ENCODE assay signal across 20 cellular contexts in the genomic region with DNA sequence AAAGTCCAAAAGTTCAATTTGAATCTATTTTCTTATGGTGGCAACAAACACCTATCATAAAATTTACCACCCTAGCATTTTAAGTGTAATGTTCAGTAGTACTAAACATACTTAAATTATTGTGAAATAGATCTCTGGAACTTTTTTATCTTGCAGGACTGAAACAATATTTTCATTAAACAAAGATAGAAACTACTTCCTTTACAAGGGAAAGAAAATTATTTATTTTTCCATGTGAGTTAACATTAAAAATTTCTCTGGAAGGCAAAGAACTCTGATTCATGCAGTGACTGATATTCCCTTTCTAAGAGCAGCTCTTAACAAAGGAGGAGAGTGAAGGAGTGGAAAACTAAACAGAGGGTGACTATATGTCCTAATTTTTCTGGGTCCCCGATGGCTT. TPM values are rescaled to one million over a fixed set of nuclear protein-coding genes. Genes with fewer than 3 reads are reported as not detected.
DNase-seq lines count a peak whose midpoint lies in the region; ATAC-seq, FAIRE-seq and TF ChIP-seq lines count a peak whose summit lies in the region.
"Had no signal": no experiment of that assay in that cellular context is flagged by ENCODE, and none has a peak within 500 bp of the region (broad histone marks: within the 10 kb centered on the region; RNA-seq: fewer than 3 reads in every experiment).

No MANE protein-coding gene starts in this region.

- H3K4me1 Mint-ChIP-seq in stimulated activated memory B cell treated with anti-CD40 and anti-IgM and Interleukin-4, amounts not matched to agents 10 μg/mL and 1 μg/mL and 100 μg/mL, for 72 hours: no peaks in the 10 kb centered on the region
- H3K4me1 Mint-ChIP-seq: central memory CD8-positive, alpha-beta T cell; H9; naive thymus-derived CD4-positive, alpha-beta T cell had no signal

- ATAC-seq in IMR-90 (ENCODE audit: low read depth) (peak; percentile 75), HG02763 (IDR thresholded peaks at IDR 0.05; ENCODE audit: unreplicated experiment) (no peak), HG03097 (IDR thresholded peaks at IDR 0.05; ENCODE audit: low FRiP score, unreplicated experiment) (no peak)
- ATAC-seq in stimulated activated memory B cell treated with anti-CD40 and anti-IgM and Interleukin-4, amounts not matched to agents 10 μg/mL and 1 μg/mL and 100 μg/mL, for 72 hours: no peak
- ATAC-seq: naive thymus-derived CD4-positive, alpha-beta T cell had no signal

- H2AK9ac ChIP-seq in IMR-90 (replicated peaks; ENCODE audit: low read depth, low read length, poor library complexity): no peak overlapping the region

- BruUV-seq in IMR-90 (replicated peaks; lab: Mats Ljungman, UMichigan): no TSS peak

- H3K36me3 ChIP-seq in IMR-90 (ENCODE audit: control insufficient read depth, insufficient read depth, low read length): no peaks in the 10 kb centered on the region
- H3K36me3 ChIP-seq in H1 (ENCODE audit: control insufficient read depth in 2 of 4, insufficient read depth in 4 of 4, low read length in 3 of 4): no peaks in the 10 kb centered on the region
- H3K36me3 ChIP-seq in liver (ENCODE audit: control insufficient read depth in 4 of 4, insufficient read depth in 3 of 4, low read depth in 1 of 4, low read length in 3 of 4): no peaks in the 10 kb centered on the region
- no peaks in the 10 kb centered on the region for H3K36me3 ChIP-seq in subcutaneous abdominal adipose tissue (ENCODE audit: control insufficient read depth in 5 of 5, insufficient read depth in 5 of 5, low read length in 5 of 5)
- H3K36me3 ChIP-seq: BLaER1 treated with 17β-estradiol and CSF1 and Interleukin-3, amounts not matched to agents 10 nM and 100 nM had no signal

- TF ChIP-seq CTCF in IMR-90 (conservative IDR thresholded peaks at IDR 0.05; ENCODE audit: low read depth, low read length) (no peak), H1 (IDR thresholded peaks at IDR 0.05; ENCODE audit: control extremely low read depth in 1 of 3, insufficient read depth in 1 of 3, low read depth in 1 of 3, low read length in 3 of 3) (no peak), liver (IDR thresholded peaks at IDR 0.05; ENCODE audit: low read depth, low read length, missing input control) (no peak)

- TF ChIP-seq RAD21 in IMR-90 (IDR thresholded peaks at IDR 0.05; ENCODE audit: low read length) (no peak), H1 (IDR thresholded peaks at IDR 0.05 in 1 of 2, conservative IDR thresholded peaks at IDR 0.05 in 1 of 2; ENCODE audit: low read depth in 2 of 2, low read length in 2 of 2) (no peak), liver (IDR thresholded peaks at IDR 0.05) (no peak)

- H3K27me3 ChIP-seq in IMR-90 (ENCODE audit: control insufficient read depth, insufficient read depth, low read length) (no peaks in the 10 kb centered on the region), H1 (replicated peaks in 1 of 4; ENCODE audit: control insufficient read depth in 3 of 4, extremely low read depth in 1 of 4, insufficient read depth in 3 of 4, low read length in 3 of 4) (no peaks in the 10 kb centered on the region), liver (ENCODE audit: control insufficient read depth in 4 of 4, insufficient read depth in 4 of 4, low read length in 3 of 4) (no peaks in the 10 kb centered on the region), subcutaneous abdominal adipose tissue (ENCODE audit: control insufficient read depth in 5 of 5, insufficient read depth in 4 of 5, low read length in 5 of 5) (no peaks in the 10 kb centered on the region)
- H3K27me3 ChIP-seq: BLaER1 treated with 17β-estradiol and CSF1 and Interleukin-3, amounts not matched to agents 10 nM and 100 nM had no signal

- no peaks in the 10 kb centered on the region for H3K9me3 ChIP-seq in IMR-90 (ENCODE audit: control insufficient read depth, insufficient read depth, low read length)
- no peaks in the 10 kb centered on the region for H3K9me3 ChIP-seq in H1 (ENCODE audit: insufficient read depth in 2 of 2, low read depth in 1 of 2, low read length in 1 of 2)
- H3K9me3 ChIP-seq in liver (ENCODE audit: control insufficient read depth in 4 of 4, low read length in 3 of 4): no peaks in the 10 kb centered on the region
- peaks cover 0 to 10% (median 0%) of the 10 kb centered on the region in 5 donors for H3K9me3 ChIP-seq in subcutaneous abdominal adipose tissue (ENCODE audit: control insufficient read depth in 5 of 5, low read length in 5 of 5)

- H2AFZ ChIP-seq in IMR-90 (replicated peaks; ENCODE audit: low read length, poor library complexity): no peak overlapping the region
- 0 out of 2 replicates have a peak overlapping the region, but pooled peaks have one; percentile 43 for H2AFZ ChIP-seq in H1 (ENCODE audit: low read length)

- H3K56ac ChIP-seq in IMR-90 (ENCODE audit: extremely low read depth, insufficient read depth, low read length): peak overlapping the region; percentile 54
- no peak overlapping the region for H3K56ac ChIP-seq in H1 (replicated peaks; ENCODE audit: insufficient read length, low read depth, low read length)

- dilution Hi-C loops in IMR-90 (cut with HindIII; ENCODE audit: low sequenced_read_pairs, unreplicated experiment): no loop called here

- peak overlapping the region; percentile 99 for H3K18ac ChIP-seq in IMR-90 (ENCODE audit: low read depth, low read length)
- no peak overlapping the region for H3K18ac ChIP-seq in H1 (ENCODE audit: extremely low read depth, low read length)

- no peak for FAIRE-seq in H1 (lab: Jason Lieb, UNC)

- intact Hi-C loops in IMR-90 (cut with micrococcal nuclease): no loop called here

- H3K4me1 ChIP-seq in IMR-90 (ENCODE audit: control insufficient read depth, insufficient read depth, low read length) (peaks cover 9% of the 10 kb centered on the region), H1 (replicated peaks in 1 of 4; ENCODE audit: control insufficient read depth in 3 of 4, insufficient read depth in 4 of 4, low read length in 3 of 4) (no peaks in the 10 kb centered on the region; a peak in 1 of 7 replicates), liver (ENCODE audit: control insufficient read depth in 4 of 4, insufficient read depth in 4 of 4, low read length in 3 of 4) (peaks cover 0 to 5% (median 0%) of the 10 kb centered on the region in 4 donors), subcutaneous abdominal adipose tissue (ENCODE audit: control insufficient read depth in 5 of 5, insufficient read depth in 5 of 5, low read length in 5 of 5) (peaks cover 0 to 6% (median 5%) of the 10 kb centered on the region in 5 donors)
- H3K4me1 ChIP-seq: BLaER1 treated with 17β-estradiol and CSF1 and Interleukin-3, amounts not matched to agents 10 nM and 100 nM had no signal

- H3K27ac ChIP-seq in IMR-90 (ENCODE audit: insufficient read depth, low read length) (peak overlapping the region; percentile 100), H1 (ENCODE audit: low read depth, low read length) (no peak overlapping the region), liver (ENCODE audit: low read depth in 1 of 2, low read length in 2 of 2) (peak overlapping the region in 1 of 2 donors; percentile 44), subcutaneous abdominal adipose tissue (ENCODE audit: low read depth, low read length) (peak overlapping the region; percentile 24)
- H3K27ac ChIP-seq: BLaER1 treated with 17β-estradiol and CSF1 and Interleukin-3, amounts not matched to agents 10 nM and 100 nM had no signal

- CTCF ChIA-PET in IMR-90 (lab: Yijun Ruan, JAX): interaction anchor here (1.7 kb wide), 1 partner anchor 10 kb away, joined by 8 read pairs; no protein-coding TSS in a partner anchor
- CTCF ChIA-PET in H1 (lab: Charles Lee; ENCODE audit: partially characterized antibody): interaction anchor here (1.1 to 1.8 kb wide), 4 partner anchors 11 to 17 kb away, joined by 3 to 5 read pairs (median 4); no protein-coding TSS in a partner anchor

- H3K9ac ChIP-seq in IMR-90 (ENCODE audit: low read depth, low read length): peak overlapping the region; percentile 68
- H3K9ac ChIP-seq in H1 (replicated peaks in 1 of 4; ENCODE audit: extremely low read depth in 1 of 4, low read depth in 3 of 4, low read length in 3 of 4): no peak overlapping the region
- no peak overlapping the region for H3K9ac ChIP-seq in liver (ENCODE audit: low read depth in 1 of 2, low read length in 2 of 2)
- no peak overlapping the region for H3K9ac ChIP-seq in subcutaneous abdominal adipose tissue (ENCODE audit: low read length in 5 of 5)
- H3K9ac ChIP-seq: BLaER1 treated with 17β-estradiol and CSF1 and Interleukin-3, amounts not matched to agents 10 nM and 100 nM had no signal

- POLR2A ChIA-PET in IMR-90 (lab: Charles Lee; ENCODE audit: unreplicated experiment): no interaction called here
- POLR2A ChIA-PET in H1 (lab: Charles Lee; ENCODE audit: partially characterized antibody): no interaction called here

- peak overlapping the region; percentile 90; the same call in 1 of the 2 replicates for H3K23ac ChIP-seq in IMR-90 (ENCODE audit: low read depth, low read length)
- H3K23ac ChIP-seq in H1 (ENCODE audit: insufficient read length): no peak overlapping the region

- H4K5ac ChIP-seq in IMR-90 (ENCODE audit: low read depth, low read length) (peak overlapping the region; percentile 100), H1 (ENCODE audit: insufficient read length, low read depth, low read length) (no peak overlapping the region)

- H2BK20ac ChIP-seq in IMR-90 (ENCODE audit: low read depth, low read length): peak overlapping the region; percentile 98
- no peak overlapping the region for H2BK20ac ChIP-seq in H1 (ENCODE audit: low read length)

- no peaks in the 10 kb centered on the region for H3K23me2 ChIP-seq in H1 (ENCODE audit: low read depth, low read length)

- DNase-seq in IMR-90 (peak; percentile 80), H1 (ENCODE audit: low read depth in 1 of 2, low spot score in 2 of 2) (no peak)
- no peak for DNase-seq in activated CD4-positive, alpha-beta T cell treated with anti-CD3 and anti-CD28 coated beads, Interleukin-2, amount 50 U/mL, for 4 hours
- DNase-seq: activated CD8-positive, alpha-beta memory T cell treated with anti-CD3 and anti-CD28 coated beads, Interleukin-2, amount 50 U/mL, for 48 hours; activated naive CD4-positive, alpha-beta T cell treated with Interleukin-2 at 50 U/mL for 16 hours; DMS79; H9; naive thymus-derived CD4-positive, alpha-beta T cell; NCI-H1092; NK-92 treated with Interleukin-12 subunit alpha and Interleukin-12 subunit beta, amount 100 ng/mL, for 24 hours; SHP77; stimulated activated CD4-positive, alpha-beta T cell treated with anti-CD3 and anti-CD28 coated beads, Interleukin-4, amount 100 ng/mL, for 24 hours; T-helper 2 cell had no signal

- H3K4ac ChIP-seq in IMR-90 (ENCODE audit: low read depth, low read length): peak overlapping the region; percentile 94; the same call in 1 of the 2 replicates
- no peak overlapping the region for H3K4ac ChIP-seq in H1 (replicated peaks; ENCODE audit: insufficient read length, low read depth, low read length)

- TF ChIP-seq POLR2A in IMR-90 (IDR thresholded peaks at IDR 0.05; ENCODE audit: low read depth, low read length): no peak
- no peak for TF ChIP-seq POLR2A in H1 (IDR thresholded peaks at IDR 0.05; ENCODE audit: control extremely low read depth in 1 of 2, low read depth in 2 of 2, low read length in 2 of 2)

- H2BK12ac ChIP-seq in H1 (ENCODE audit: low read depth, low read length): no peak overlapping the region

- TF ChIP-seq EP300 in H1 (IDR thresholded peaks at IDR 0.05; ENCODE audit: borderline replicate concordance in 1 of 2, low read depth in 2 of 2, low read length in 2 of 2): no peak

- H3K36me3 Mint-ChIP-seq in stimulated activated memory B cell treated with anti-CD40 and anti-IgM and Interleukin-4, amounts not matched to agents 10 μg/mL and 1 μg/mL and 100 μg/mL, for 72 hours: no peaks in the 10 kb centered on the region

- H2BK15ac ChIP-seq in IMR-90 (ENCODE audit: low read depth, low read length) (peak overlapping the region; percentile 100), H1 (ENCODE audit: low read length) (no peak overlapping the region)

- H2BK5ac ChIP-seq in IMR-90 (ENCODE audit: low read depth, low read length, poor library complexity, severe bottlenecking) (peak overlapping the region; percentile 99), H1 (ENCODE audit: low read depth, low read length) (no peak overlapping the region)

- H3K4me3 Mint-ChIP-seq in stimulated activated memory B cell treated with anti-CD40 and anti-IgM and Interleukin-4, amounts not matched to agents 10 μg/mL and 1 μg/mL and 100 μg/mL, for 72 hours: no peak overlapping the region
- H3K4me3 Mint-ChIP-seq: central memory CD8-positive, alpha-beta T cell; H9; naive thymus-derived CD4-positive, alpha-beta T cell had no signal

- peak overlapping the region; percentile 99 for H2BK120ac ChIP-seq in IMR-90 (ENCODE audit: low read depth, low read length)
- no peak overlapping the region for H2BK120ac ChIP-seq in H1 (replicated peaks; ENCODE audit: low read depth, low read length)

- peaks cover 8% of the 10 kb centered on the region for H3K9me1 ChIP-seq in IMR-90 (ENCODE audit: insufficient read depth, low read length)

- peaks cover 7% of the 10 kb centered on the region for H3K9me3 Mint-ChIP-seq in stimulated activated memory B cell treated with anti-CD40 and anti-IgM and Interleukin-4, amounts not matched to agents 10 μg/mL and 1 μg/mL and 100 μg/mL, for 72 hours
- H3K9me3 Mint-ChIP-seq: central memory CD8-positive, alpha-beta T cell had no signal

- peak overlapping the region; percentile 74 to 84 for H4K8ac ChIP-seq in IMR-90 (ENCODE audit: low read depth in 2 of 2, low read length in 2 of 2)
- no peak overlapping the region for H4K8ac ChIP-seq in H1 (ENCODE audit: extremely low read depth, insufficient read depth, low read length)

- no peaks in the 10 kb centered on the region for H3K79me2 ChIP-seq in H1 (ENCODE audit: control insufficient read depth in 1 of 2, insufficient read depth in 2 of 2, low read length in 2 of 2)

- H4K91ac ChIP-seq in IMR-90 (ENCODE audit: insufficient read depth, low read depth, low read length) (peak overlapping the region; percentile 92), H1 (replicated peaks; ENCODE audit: insufficient read length, low read length) (no peak overlapping the region)

- H3K14ac ChIP-seq in IMR-90 (replicated peaks; ENCODE audit: low read depth, low read length) (peak overlapping the region; percentile 80), H1 (ENCODE audit: insufficient read length) (no peak overlapping the region)

- peaks cover 9% of the 10 kb centered on the region for H3K27me3 Mint-ChIP-seq in stimulated activated memory B cell treated with anti-CD40 and anti-IgM and Interleukin-4, amounts not matched to agents 10 μg/mL and 1 μg/mL and 100 μg/mL, for 72 hours

- no peaks in the 10 kb centered on the region for H3K79me1 ChIP-seq in IMR-90 (ENCODE audit: low read depth in 1 of 2, low read length in 2 of 2)
- H3K79me1 ChIP-seq in H1 (ENCODE audit: low read depth, low read length): no peaks in the 10 kb centered on the region

- no CpG with 5 or more reads among the region's 1 CpG for WGBS in IMR-90 (ENCODE audit: extremely low coverage in 2 of 2, insufficient read length in 1 of 2), 2 experiments
- WGBS in H1 (ENCODE audit: extremely low coverage in 1 of 2, insufficient coverage in 1 of 2, insufficient read length in 1 of 2, insufficient replicate concordance in 2 of 2, low coverage in 1 of 2, low lambda C conversion rate in 2 of 2, missing lambda C conversion rate in 1 of 2), 2 experiments: 89% methylated on average over 1 of the region's 1 CpG; no CpG with 5 or more reads in 1 of the 2 experiments
- WGBS in liver: 91% methylated on average over 1 of the region's 1 CpG

- H3K4me2 ChIP-seq in IMR-90 (ENCODE audit: low read depth, low read length): peak overlapping the region; percentile 25; the same call in 1 of the 2 replicates
- no peak overlapping the region for H3K4me2 ChIP-seq in H1 (ENCODE audit: insufficient read depth in 1 of 2, low read depth in 2 of 2, low read length in 2 of 2)
- H3K4me2 ChIP-seq: BLaER1 treated with 17β-estradiol and CSF1 and Interleukin-3, amounts not matched to agents 10 nM and 100 nM had no signal

- no peak overlapping the region for H3K4me3 ChIP-seq in IMR-90 (ENCODE audit: insufficient read depth, low read depth, low read length)
- no peak overlapping the region for H3K4me3 ChIP-seq in H1 (ENCODE audit: extremely low read depth in 1 of 4, insufficient read depth in 2 of 4, low read depth in 3 of 4, low read length in 4 of 4)
- no peak overlapping the region for H3K4me3 ChIP-seq in liver (ENCODE audit: low read depth in 1 of 3, low read length in 3 of 3)
- no peak overlapping the region for H3K4me3 ChIP-seq in subcutaneous abdominal adipose tissue (ENCODE audit: low read depth in 1 of 5, low read length in 5 of 5)
- H3K4me3 ChIP-seq: BLaER1 treated with 17β-estradiol and CSF1 and Interleukin-3, amounts not matched to agents 10 nM and 100 nM had no signal

- no peaks in the 10 kb centered on the region for H4K20me1 ChIP-seq in IMR-90 (ENCODE audit: insufficient read depth, low read length)
- no peaks in the 10 kb centered on the region for H4K20me1 ChIP-seq in H1 (replicated peaks in 1 of 2; ENCODE audit: control insufficient read depth in 1 of 2, insufficient read depth in 2 of 2, low read length in 2 of 2)
- H4K20me1 ChIP-seq: BLaER1 treated with 17β-estradiol and CSF1 and Interleukin-3, amounts not matched to agents 10 nM and 100 nM had no signal

- in situ Hi-C loops in IMR-90 (cut with MboI; ENCODE audit: low sequenced_read_pairs): no loop called here

- H3K27ac Mint-ChIP-seq in stimulated activated memory B cell treated with anti-CD40 and anti-IgM and Interleukin-4, amounts not matched to agents 10 μg/mL and 1 μg/mL and 100 μg/mL, for 72 hours: no peak overlapping the region
- H3K27ac Mint-ChIP-seq: H9; naive thymus-derived CD4-positive, alpha-beta T cell had no signal

- H2AK5ac ChIP-seq in IMR-90 (ENCODE audit: low read depth, low read length): peak overlapping the region; percentile 97; the same call in 1 of the 2 replicates
- no peak overlapping the region for H2AK5ac ChIP-seq in H1 (ENCODE audit: low read depth, low read length)

RNA-seq across cellular contexts. Expression of gene ADH7, which starts 40.2 kb away (rescaled TPM):
- not detected in 2 replicates for total RNA-seq in IMR-90 (2012; rRNA removed)
- polyA plus RNA-seq in IMR-90 (2012; rRNA removed): not detected in 2 replicates
- not detected in 2 replicates for polyA plus RNA-seq in IMR-90 (2012; cell fraction: cytosol; rRNA removed)
- not detected in 2 replicates for polyA plus RNA-seq in IMR-90 (2012; cell fraction: nucleus; rRNA removed; ENCODE audit: low replicate concordance)
- total RNA-seq in H1 (2021; fragmentation: NEBNext Ultra II Directional; extraction: Animal tissue kit (Norgen Biotek cat#: 25700)): not detected in 2 replicates
- not detected in 2 replicates for polyA plus RNA-seq in H1 (2011; rRNA removed)
- not detected for polyA plus RNA-seq in H1 (2011; cell fraction: cytosol; rRNA removed)
- polyA plus RNA-seq in H1 (2011; cell fraction: nucleus; rRNA removed): not detected
- polyA plus RNA-seq in H1 (2012, experiment 1 of 2): not detected in 4 replicates
- polyA plus RNA-seq in H1 (2012, experiment 2 of 2): not detected
- polyA plus RNA-seq in H1 (2013, experiment 1 of 2): not detected
- not detected for polyA plus RNA-seq in H1 (2013, experiment 2 of 2)
- not detected in 2 replicates for polyA minus RNA-seq in H1 (2011; rRNA and poly(A)+ RNA removed)
- polyA minus RNA-seq in H1 (2011; cell fraction: cytosol; rRNA and poly(A)+ RNA removed): not detected
- polyA minus RNA-seq in H1 (2011; cell fraction: nucleus; rRNA and poly(A)+ RNA removed): not detected
- total RNA-seq in liver: under 1 TPM in 1 of 2 donors, not detected in 1; under 0.01 TPM
- not detected for polyA plus RNA-seq in liver
- total RNA-seq: H9; naive thymus-derived CD4-positive, alpha-beta T cell had no signal
- polyA plus RNA-seq: naive thymus-derived CD4-positive, alpha-beta T cell had no signal

RNA-seq across cellular contexts. Expression of gene ADH1C, which starts 42.4 kb away (rescaled TPM):
- total RNA-seq in IMR-90 (2012; rRNA removed): not detected in 2 replicates
- polyA plus RNA-seq in IMR-90 (2012; rRNA removed): 0.26 TPM in 1 of 2 replicates, not detected in the other
- 0.07 and 0.24 TPM in 2 replicates for polyA plus RNA-seq in IMR-90 (2012; cell fraction: cytosol; rRNA removed)
- 0.17 and 0.21 TPM in 2 replicates for polyA plus RNA-seq in IMR-90 (2012; cell fraction: nucleus; rRNA removed; ENCODE audit: low replicate concordance)
- not detected in 2 replicates for total RNA-seq in H1 (2021; fragmentation: NEBNext Ultra II Directional; extraction: Animal tissue kit (Norgen Biotek cat#: 25700))
- polyA plus RNA-seq in H1 (2011; rRNA removed): not detected in 2 replicates
- not detected for polyA plus RNA-seq in H1 (2011; cell fraction: cytosol; rRNA removed)
- not detected for polyA plus RNA-seq in H1 (2011; cell fraction: nucleus; rRNA removed)
- polyA plus RNA-seq in H1 (2012, experiment 1 of 2): not detected in 4 replicates
- not detected for polyA plus RNA-seq in H1 (2012, experiment 2 of 2)
- not detected for polyA plus RNA-seq in H1 (2013, experiment 1 of 2)
- polyA plus RNA-seq in H1 (2013, experiment 2 of 2): not detected
- polyA minus RNA-seq in H1 (2011; rRNA and poly(A)+ RNA removed): not detected in 2 replicates
- polyA minus RNA-seq in H1 (2011; cell fraction: cytosol; rRNA and poly(A)+ RNA removed): not detected
- not detected for polyA minus RNA-seq in H1 (2011; cell fraction: nucleus; rRNA and poly(A)+ RNA removed)
- 10 to 100 TPM in 1 of 2 donors, under 1 TPM in 1; 0.84 to 74.3 TPM for total RNA-seq in liver
- 100 to 1,000 TPM in 1 of 2 donors, 10 to 100 TPM in 1; 88.3 to 374 TPM for polyA plus RNA-seq in liver
- total RNA-seq: H9; naive thymus-derived CD4-positive, alpha-beta T cell had no signal
- polyA plus RNA-seq: naive thymus-derived CD4-positive, alpha-beta T cell had no signal
